Comparison of ENCODE assay signal across 34 cellular contexts in the genomic region with DNA sequence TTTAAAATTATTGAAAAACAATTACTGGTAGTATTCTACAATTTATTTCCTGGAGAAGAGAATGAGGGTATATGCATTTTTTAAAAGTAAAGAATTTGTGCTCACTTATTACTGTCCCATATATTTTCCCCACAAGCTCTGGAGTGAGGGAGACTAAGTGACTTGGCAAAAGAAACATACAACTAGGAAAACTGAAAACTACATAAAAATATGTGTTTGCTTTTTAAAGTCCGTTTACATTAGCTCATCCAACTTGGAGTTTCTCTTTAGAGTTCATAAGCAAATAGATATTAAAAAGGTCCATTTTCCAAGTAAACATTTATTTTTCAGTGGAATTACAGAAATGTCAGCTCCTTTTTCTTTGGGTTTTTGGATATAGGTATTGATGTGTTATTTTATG.
"Had no signal": no experiment of that assay in that cellular context is flagged by ENCODE, and none has a peak within 500 bp of the region (broad histone marks: within the 10 kb centered on the region; RNA-seq: fewer than 3 reads in every experiment).

No MANE protein-coding gene starts in this region.

- H3K4me3 Mint-ChIP-seq: activated B cell treated with CpG ODN at 0.5 μM for 24 hours; activated CD8-positive, alpha-beta T cell treated with anti-CD3 and anti-CD28 coated beads for 36 hours; activated naive CD8-positive, alpha-beta T cell; activated T-cell treated with anti-CD3 and anti-CD28 coated beads, Interleukin-2, amount 50 U/mL, for 4 hours; activated T-helper 17 cell treated with anti-CD3 and anti-CD28 coated beads, Interleukin-2, amount 50 U/mL, for 72 hours; dendritic cell treated with granulocyte-macrophage colony-stimulating factor and Interleukin-4, amounts not matched to agents 40 ng/mL and 50 ng/mL, for 4 days; endodermal cell; T-helper 17 cell; T-helper 2 cell treated with Interferon-gamma antibody and Interleukin-4, amounts not matched to agents 5 μg/mL and 100 μg/mL, for 36 hours had no signal

- FAIRE-seq: frontal cortex had no signal

- H3K27me3 ChIP-seq: adrenal gland, body of pancreas, cardiac muscle cell, dorsolateral prefrontal cortex had no signal

- H3K36me3 ChIP-seq: adrenal gland, cardiac muscle cell, WERI-Rb-1 had no signal

- H3K36me3 Mint-ChIP-seq: activated naive CD8-positive, alpha-beta T cell had no signal

- H3K9me3 ChIP-seq: adrenal gland, body of pancreas had no signal

- H3K27me3 Mint-ChIP-seq: activated B cell treated with CpG ODN at 0.5 μM for 24 hours; activated CD8-positive, alpha-beta T cell treated with anti-CD3 and anti-CD28 coated beads for 36 hours; activated naive CD8-positive, alpha-beta T cell; activated T-helper 17 cell treated with anti-CD3 and anti-CD28 coated beads, Interleukin-2, amount 50 U/mL, for 72 hours; dendritic cell treated with granulocyte-macrophage colony-stimulating factor and Interleukin-4, amounts not matched to agents 40 ng/mL and 50 ng/mL, for 4 days; T-helper 17 cell had no signal

- H3K4me1 Mint-ChIP-seq: activated B cell treated with CpG ODN at 0.5 μM for 24 hours; activated T-helper 17 cell treated with anti-CD3 and anti-CD28 coated beads, Interleukin-2, amount 50 U/mL, for 72 hours; T-helper 17 cell had no signal

- DNase-seq: activated B cell treated with CpG ODN at 0.5 μM for 24 hours; activated CD4-positive, alpha-beta T cell treated with anti-CD3 and anti-CD28 coated beads for 48 hours; activated CD4-positive, alpha-beta T cell treated with anti-CD3 and anti-CD28 coated beads, Interleukin-2, amount 50 U/mL, for 1 hour; activated CD4-positive, alpha-beta T cell treated with anti-CD3 and anti-CD28 coated beads, Interleukin-2, amount 50 U/mL, for 48 hours; activated CD8-positive, alpha-beta memory T cell treated with anti-CD3 and anti-CD28 coated beads for 24 hours; activated CD8-positive, alpha-beta T cell treated with anti-CD3 and anti-CD28 coated beads for 36 hours; activated effector memory CD4-positive, alpha-beta T cell treated with Interleukin-2 at 50 U/mL for 16 hours; activated gamma-delta T cell treated with Interleukin-2 at 50 U/mL for 16 hours; activated naive CD4-positive, alpha-beta T cell treated with anti-CD3 and anti-CD28 coated beads, Interleukin-2, amount 50 U/mL, for 16 hours; activated naive CD4-positive, alpha-beta T cell treated with Interleukin-2 at 50 U/mL for 16 hours; activated T-cell treated with anti-CD3 and anti-CD28 coated beads, Interleukin-2, amount 50 U/mL, for 4 hours; adrenal gland; amygdala; aorta; central memory CD4-positive, alpha-beta T cell; cerebellar nuclear complex; dorsolateral prefrontal cortex; effector memory CD4-positive, alpha-beta T cell; endodermal cell; foreskin fibroblast; head of caudate nucleus; T-helper 1 cell; T-helper 17 cell; T1000; WERI-Rb-1 had no signal

- ATAC-seq: activated CD4-positive, CD25-positive, alpha-beta regulatory T cell treated with anti-CD3 and anti-CD28 coated beads, Interleukin-2, amount 50 U/mL, for 24 hours; activated CD8-positive, alpha-beta T cell treated with anti-CD3 and anti-CD28 coated beads for 36 hours; activated T-cell treated with anti-CD3 and anti-CD28 coated beads, Interleukin-2, amount 50 U/mL, for 4 hours; activated T-helper 17 cell treated with anti-CD3 and anti-CD28 coated beads, Interleukin-2, amount 50 U/mL, for 72 hours; T-helper 17 cell had no signal

- H3K4me1 ChIP-seq: adrenal gland, body of pancreas had no signal

- H3K4me3 ChIP-seq: adrenal gland, body of pancreas, cardiac muscle cell, coronary artery, dorsolateral prefrontal cortex had no signal

- H3K9me3 Mint-ChIP-seq: activated CD8-positive, alpha-beta T cell treated with anti-CD3 and anti-CD28 coated beads for 36 hours had no signal

- H3K27ac Mint-ChIP-seq: activated B cell treated with CpG ODN at 0.5 μM for 24 hours; activated CD8-positive, alpha-beta T cell treated with anti-CD3 and anti-CD28 coated beads for 36 hours; activated naive CD8-positive, alpha-beta T cell; activated T-helper 17 cell treated with anti-CD3 and anti-CD28 coated beads, Interleukin-2, amount 50 U/mL, for 72 hours; dendritic cell treated with granulocyte-macrophage colony-stimulating factor and Interleukin-4, amounts not matched to agents 40 ng/mL and 50 ng/mL, for 4 days; endodermal cell; T-helper 17 cell; T-helper 2 cell treated with Interferon-gamma antibody and Interleukin-4, amounts not matched to agents 5 μg/mL and 100 μg/mL, for 36 hours had no signal

- H3K27ac ChIP-seq: adrenal gland, body of pancreas, cardiac muscle cell, coronary artery, WERI-Rb-1 had no signal
